ENCODE assay signal across 8 cellular contexts in genomic region chr5:6379246-6379645, GRCh38. TPM values are rescaled to one million over a fixed set of nuclear protein-coding genes. Genes with fewer than 3 reads are reported as not detected.
DNase-seq lines count a peak whose midpoint lies in the region; ATAC-seq and TF ChIP-seq lines count a peak whose summit lies in the region.

No MANE protein-coding gene starts in this region.

- no peaks in the 10 kb centered on the region for H3K36me3 ChIP-seq in hepatocyte (replicated peaks; ENCODE audit: insufficient read depth, low read depth)

- H3K79me2 ChIP-seq in hepatocyte = peaks cover 38% of the 10 kb centered on the region

- peak overlapping the region; percentile 93 for H3K27ac Mint-ChIP-seq in activated CD8-positive, alpha-beta memory T cell treated with anti-CD3 and anti-CD28 coated beads, Interleukin-2, amount 10 ng/mL, durations not matched to agents 7 days and 5 days
- peak overlapping the region; percentile 97 for H3K27ac Mint-ChIP-seq in stimulated activated naive B cell treated with anti-CD40 and anti-IgM and Interleukin-4, amounts not matched to agents 10 μg/mL and 1 μg/mL and 100 μg/mL, for 72 hours

- H3K4me1 ChIP-seq in hepatocyte (ENCODE audit: insufficient read depth) = peaks cover 8% of the 10 kb centered on the region

- H3K27me3 Mint-ChIP-seq in activated CD8-positive, alpha-beta memory T cell treated with anti-CD3 and anti-CD28 coated beads, Interleukin-2, amount 10 ng/mL, durations not matched to agents 7 days and 5 days = peaks cover 19% of the 10 kb centered on the region
- H3K27me3 Mint-ChIP-seq in stimulated activated naive B cell treated with anti-CD40 and anti-IgM and Interleukin-4, amounts not matched to agents 10 μg/mL and 1 μg/mL and 100 μg/mL, for 72 hours = peaks cover 7 to 10% of the 10 kb centered on the region in 2 donors

- H3K9me3 Mint-ChIP-seq in activated CD8-positive, alpha-beta memory T cell treated with anti-CD3 and anti-CD28 coated beads, Interleukin-2, amount 10 ng/mL, durations not matched to agents 7 days and 5 days (ENCODE audit: low read depth) = no peaks in the 10 kb centered on the region
- H3K9me3 Mint-ChIP-seq in stimulated activated naive B cell treated with anti-CD40 and anti-IgM and Interleukin-4, amounts not matched to agents 10 μg/mL and 1 μg/mL and 100 μg/mL, for 72 hours = no peaks in the 10 kb centered on the region

- H3K4me3 Mint-ChIP-seq in activated CD8-positive, alpha-beta memory T cell treated with anti-CD3 and anti-CD28 coated beads, Interleukin-2, amount 10 ng/mL, durations not matched to agents 7 days and 5 days = peak overlapping the region; percentile 94
- peak overlapping the region; percentile 98 to 100 for H3K4me3 Mint-ChIP-seq in stimulated activated naive B cell treated with anti-CD40 and anti-IgM and Interleukin-4, amounts not matched to agents 10 μg/mL and 1 μg/mL and 100 μg/mL, for 72 hours

- H3K4me1 Mint-ChIP-seq in activated CD8-positive, alpha-beta memory T cell treated with anti-CD3 and anti-CD28 coated beads, Interleukin-2, amount 10 ng/mL, durations not matched to agents 7 days and 5 days = peaks cover 40% of the 10 kb centered on the region
- H3K4me1 Mint-ChIP-seq in stimulated activated naive B cell treated with anti-CD40 and anti-IgM and Interleukin-4, amounts not matched to agents 10 μg/mL and 1 μg/mL and 100 μg/mL, for 72 hours = peaks cover 14 to 40% of the 10 kb centered on the region in 2 donors

- H4K20me1 ChIP-seq in hepatocyte (ENCODE audit: insufficient read depth, poor library complexity, severe bottlenecking) = peaks cover 13% of the 10 kb centered on the region

- no peak for ATAC-seq in activated CD8-positive, alpha-beta memory T cell treated with anti-CD3 and anti-CD28 coated beads, Interleukin-2, amount 10 ng/mL, durations not matched to agents 7 days and 5 days
- ATAC-seq in stimulated activated naive B cell treated with anti-CD40 and anti-IgM and Interleukin-4, amounts not matched to agents 10 μg/mL and 1 μg/mL and 100 μg/mL, for 72 hours (replicated peaks) = no peak
- ATAC-seq in HG02885 (IDR thresholded peaks at IDR 0.05; ENCODE audit: poor library complexity, unreplicated experiment) (no peak), HG02973 (IDR thresholded peaks at IDR 0.05; ENCODE audit: unreplicated experiment) (no peak)

- no peaks in the 10 kb centered on the region for H3K9me2 ChIP-seq in hepatocyte (replicated peaks; ENCODE audit: insufficient read depth)

- DNase-seq in activated CD8-positive, alpha-beta memory T cell treated with anti-CD3 and anti-CD28 coated beads, Interleukin-2, amount 10 ng/mL, durations not matched to agents 7 days and 5 days = no peak
- no peak for DNase-seq in activated CD8-positive, alpha-beta memory T cell treated with anti-CD3 and anti-CD28 coated beads, Interleukin-2, amount 50 U/mL, for 4 hours
- DNase-seq in hepatocyte (ENCODE audit: low spot score) (no peak), NCI-H510A (lab: John Stamatoyannopoulos, UW) (no peak)
- DNase-seq in stimulated activated naive B cell treated with anti-CD40 and anti-IgM and Interleukin-4, amounts not matched to agents 10 μg/mL and 1 μg/mL and 100 μg/mL, for 72 hours = no peak

- H3K4me2 ChIP-seq in hepatocyte = peak overlapping the region; percentile 75

- TF ChIP-seq CTCF in VCaP (conservative IDR thresholded peaks at IDR 0.05) (no peak), hepatocyte (IDR thresholded peaks at IDR 0.05; ENCODE audit: poor library complexity) (no peak)

- 98% methylated on average over 4 of the region's 4 CpGs for WGBS in hepatocyte (ENCODE audit: low lambda C conversion rate, missing lambda C conversion rate)

- CTCF ChIA-PET in activated CD8-positive, alpha-beta memory T cell treated with anti-CD3 and anti-CD28 coated beads, Interleukin-2, amount 10 ng/mL, durations not matched to agents 7 days and 5 days (lab: Charles Lee) = no interaction called here

- no peaks in the 10 kb centered on the region for H3K27me3 ChIP-seq in hepatocyte

- H3K9me3 ChIP-seq in hepatocyte (ENCODE audit: low read depth) = no peaks in the 10 kb centered on the region

- H3K36me3 Mint-ChIP-seq in activated CD8-positive, alpha-beta memory T cell treated with anti-CD3 and anti-CD28 coated beads, Interleukin-2, amount 10 ng/mL, durations not matched to agents 7 days and 5 days = peaks cover 36% of the 10 kb centered on the region
- H3K36me3 Mint-ChIP-seq in stimulated activated naive B cell treated with anti-CD40 and anti-IgM and Interleukin-4, amounts not matched to agents 10 μg/mL and 1 μg/mL and 100 μg/mL, for 72 hours = peaks cover 14 to 36% of the 10 kb centered on the region in 2 donors

- peak overlapping the region; percentile 69 for H2AFZ ChIP-seq in hepatocyte

- H3K27ac ChIP-seq in VCaP (peak overlapping the region; percentile 79), hepatocyte (no peak overlapping the region)

- H3K4me3 ChIP-seq in hepatocyte = no peak overlapping the region

RNA-seq across cellular contexts. Expression of gene MED10, which starts 0.9 kb away (rescaled TPM):
- total RNA-seq in activated CD8-positive, alpha-beta memory T cell treated with anti-CD3 and anti-CD28 coated beads, Interleukin-2, amount 10 ng/mL, durations not matched to agents 7 days and 5 days = 10 to 100 TPM; 41.2 to 48.4 TPM
- 16.8 and 19.7 TPM in 2 replicates for total RNA-seq in hepatocyte
- polyA plus RNA-seq in hepatocyte = 75.5 and 83.5 TPM in 2 replicates
